Comparison of ENCODE assay signal across 29 cellular contexts in genomic region chr1:45170151-45170742, GRCh38.
"Had no signal": no experiment of that assay in that cellular context is flagged by ENCODE, and none has a peak within 500 bp of the region (broad histone marks: within the 10 kb centered on the region; RNA-seq: fewer than 3 reads in every experiment).

No MANE protein-coding gene starts in this region.

- H3K4me2 ChIP-seq: PC-9 had no signal

- H3K9me3 ChIP-seq: body of pancreas, SJCRH30 had no signal

- H3K27ac ChIP-seq: body of pancreas, breast epithelium, PC-9, RWPE1, SJCRH30, SK-N-MC had no signal

- FAIRE-seq: astrocyte, RCC 7860, TTC549 had no signal

- H2AFZ ChIP-seq: PC-9 had no signal

- H3K36me3 ChIP-seq: breast epithelium, SJCRH30 had no signal

- DNase-seq: activated CD4-positive, alpha-beta T cell treated with anti-CD3 and anti-CD28 coated beads, Interleukin-2, amount 10 ng/mL, durations not matched to agents 24 days and 14 days; activated CD4-positive, alpha-beta T cell treated with anti-CD3 and anti-CD28 coated beads, Interleukin-2, amount 50 U/mL, for 48 hours; activated CD8-positive, alpha-beta T cell treated with anti-CD3 and anti-CD28 coated beads, Interleukin-2, amount 10 ng/mL, durations not matched to agents 7 days and 5 days; activated gamma-delta T cell; activated naive CD4-positive, alpha-beta T cell treated with Interleukin-2 at 50 U/mL for 16 hours; activated naive CD8-positive, alpha-beta T cell treated with anti-CD3 and anti-CD28 coated beads, Interleukin-2, amount 10 ng/mL, durations not matched to agents 7 days and 5 days; activated T-cell treated with anti-CD3 and anti-CD28 coated beads, Interleukin-2, amount 50 U/mL, for 24 hours; body of pancreas; caudate nucleus; cerebellar nuclear complex; MM.1S; MV-4-11; NCI-H1092; NCI-H1436 treated with DMSO at 0.1 percent for 48 hours; NCI-H1694 treated with DMSO at 0.1 percent for 48 hours; NCI-H2029; NCI-H345; NCI-H524 treated with DMSO at 0.1 percent for 48 hours; NCI-H748 treated with DMSO at 0.1 percent for 48 hours; NK-92 treated with Interleukin-12 subunit alpha and Interleukin-12 subunit beta, amount 100 ng/mL, for 24 hours; PC-9; SJCRH30 had no signal

- H3K27me3 ChIP-seq: body of pancreas, breast epithelium, SJCRH30 had no signal

- H3K4me1 ChIP-seq: breast epithelium, SJCRH30 had no signal

- ATAC-seq: activated CD8-positive, alpha-beta T cell treated with anti-CD3 and anti-CD28 coated beads, Interleukin-2, amount 10 ng/mL, durations not matched to agents 7 days and 5 days; body of pancreas; Right ventricle myocardium inferior had no signal

- H3K4me3 ChIP-seq: body of pancreas, breast epithelium, PC-9, SJCRH30, SK-N-MC had no signal
